ENCODE assay signal across 8 cellular contexts in the genomic region with DNA sequence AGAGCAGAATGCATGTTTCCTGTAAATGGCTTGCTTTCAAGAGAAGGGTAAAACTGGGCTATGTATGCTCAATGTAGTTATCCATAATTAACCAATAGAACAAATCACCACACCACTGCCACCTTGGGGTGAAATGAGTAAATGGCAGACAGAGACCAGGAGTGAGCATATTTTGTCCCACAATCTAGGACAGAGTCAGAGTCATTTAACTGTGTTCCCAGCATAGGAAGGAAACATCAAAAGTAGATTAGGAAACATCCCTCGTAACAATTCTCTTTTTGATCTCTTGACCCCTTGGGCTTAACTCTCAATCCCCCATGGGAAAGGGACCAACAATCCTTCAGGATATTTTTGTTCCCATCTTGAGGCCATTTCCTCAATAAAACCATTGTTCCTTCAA.
DNase-seq lines count a peak whose midpoint lies in the region; ATAC-seq, FAIRE-seq and TF ChIP-seq lines count a peak whose summit lies in the region.

No MANE protein-coding gene starts in this region.

- no peak for TF ChIP-seq EP300 in GM12878 (IDR thresholded peaks at IDR 0.05; ENCODE audit: borderline replicate concordance in 1 of 2, control insufficient read depth in 1 of 2, low read depth in 2 of 2, low read length in 2 of 2)

- RAD21 ChIA-PET in GM12878 (lab: Charles Lee; ENCODE audit: unreplicated experiment) = interaction anchor here (1.5 to 8.2 kb wide), 3 partner anchors 17 to 119 kb away, joined by 3 to 58 read pairs (median 3); no protein-coding TSS in a partner anchor

- WGBS in GM12878 (ENCODE audit: insufficient coverage, insufficient replicate concordance, low lambda C conversion rate, missing lambda C conversion rate) = 0% methylated on average over 1 of the region's 1 CpG

- H3K27me3 ChIP-seq in HL-60 (ENCODE audit: insufficient read depth, poor library complexity, severe bottlenecking) (no peaks in the 10 kb centered on the region), GM12878 (replicated peaks in 1 of 2; ENCODE audit: control insufficient read depth in 2 of 2, insufficient read depth in 2 of 2, low read length in 1 of 2) (no peaks in the 10 kb centered on the region)

- no peaks in the 10 kb centered on the region for H3K36me3 ChIP-seq in OCI-LY7 (ENCODE audit: insufficient read depth, low read length)
- no peaks in the 10 kb centered on the region for H3K36me3 ChIP-seq in GM12878 (ENCODE audit: control insufficient read depth in 2 of 2, insufficient read depth in 2 of 2, low read length in 1 of 2)

- H3K4me3 ChIP-seq in HL-60 (replicated peaks; ENCODE audit: insufficient read depth, low read length) (no peak overlapping the region), OCI-LY7 (ENCODE audit: low read depth, low read length, poor library complexity, severe bottlenecking) (no peak overlapping the region), GM12878 (no peak overlapping the region)

- peak; percentile 74 for TF ChIP-seq RAD21 in GM12878 (IDR thresholded peaks at IDR 0.05; ENCODE audit: insufficient read depth, low read depth, low read length)

- H4K20me1 ChIP-seq in OCI-LY7 (ENCODE audit: insufficient read depth, low read length) (no peaks in the 10 kb centered on the region), GM12878 (ENCODE audit: control insufficient read depth, insufficient read depth) (no peaks in the 10 kb centered on the region)

- H3K9me2 ChIP-seq in OCI-LY7 (ENCODE audit: insufficient read depth, low read length) = no peaks in the 10 kb centered on the region

- intact Hi-C loops in OCI-LY7 (cut with micrococcal nuclease; ENCODE audit: unreplicated experiment) = no loop called here
- intact Hi-C loops in GM12878 (cut with micrococcal nuclease; ENCODE audit: unreplicated experiment) = loop anchor here (1.0 kb wide), 2 partner anchors 118 to 212 kb away; no protein-coding TSS in a partner anchor

- H2AFZ ChIP-seq in OCI-LY7 (ENCODE audit: low read length) (no peak overlapping the region), GM12878 (ENCODE audit: control insufficient read depth, low read depth, low read length) (no peak overlapping the region)

- TF ChIP-seq POLR2A in GM12878 (IDR thresholded peaks at IDR 0.05; ENCODE audit: low read depth, low read length) = no peak

- H3K9ac ChIP-seq in GM12878 (ENCODE audit: control insufficient read depth, insufficient read depth, low read length) = no peak overlapping the region

- TF ChIP-seq CTCF in HL-60 (IDR thresholded peaks at IDR 0.05; ENCODE audit: insufficient read depth, low read length) = peak; percentile 58
- peak; percentile 84 for TF ChIP-seq CTCF in OCI-LY7 (conservative IDR thresholded peaks at IDR 0.05; ENCODE audit: low read length)
- TF ChIP-seq CTCF in GM12878 (IDR thresholded peaks at IDR 0.05 in 2 of 3, conservative IDR thresholded peaks at IDR 0.05 in 1 of 3; ENCODE audit: control insufficient read depth in 2 of 3, extremely low read depth in 1 of 3, insufficient read depth in 1 of 3, low read depth in 3 of 3, low read length in 3 of 3) = peak; percentile 60 to 71 (median 70)

- peak; percentile 50 for DNase-seq in EL
- DNase-seq in HL-60 (ENCODE audit: low read depth in 1 of 2, low spot score in 1 of 2) = peak in 1 of 2 experiments; percentile 39
- DNase-seq in OCI-LY7 (ENCODE audit: low spot score) = peak; percentile 44
- peak; percentile 9 for DNase-seq in GM12878 (ENCODE audit: low read depth, low spot score)
- peak; percentile 31 for DNase-seq in iris pigment epithelial cell (ENCODE audit: low read depth)
- DNase-seq in stimulated activated CD4-positive, alpha-beta T cell treated with anti-CD3 and anti-CD28 coated beads, Interleukin-4, amount 100 ng/mL, for 4 hours = peak; percentile 14 to 30

- H3K4me1 ChIP-seq in OCI-LY7 (ENCODE audit: insufficient read depth, low read length, poor library complexity, severe bottlenecking) = no peaks in the 10 kb centered on the region
- H3K4me1 ChIP-seq in GM12878 (ENCODE audit: control insufficient read depth, insufficient read depth, low read length) = no peaks in the 10 kb centered on the region

- SMC1A ChIA-PET in GM12878 (lab: Charles Lee; ENCODE audit: uncharacterized antibody, unreplicated experiment) = interaction anchor here (0.6 to 8.4 kb wide), 7 partner anchors 11 to 349 kb away, joined by 3 to 90 read pairs (median 11); no protein-coding TSS in a partner anchor

- H3K4me2 ChIP-seq in OCI-LY7 (ENCODE audit: low read length) = no peak overlapping the region
- no peak overlapping the region for H3K4me2 ChIP-seq in GM12878 (ENCODE audit: control insufficient read depth, insufficient read depth)

- peak; percentile 94 for ATAC-seq in GM19467 (IDR thresholded peaks at IDR 0.05; ENCODE audit: unreplicated experiment)
- peak; percentile 89 for ATAC-seq in GM12878
- ATAC-seq in HG03108 (IDR thresholded peaks at IDR 0.05; ENCODE audit: unreplicated experiment) = no peak

- in situ Hi-C loops in GM12878 (cut with MboI) = loop anchor here (5.0 kb wide), 2 partner anchors 221 to 344 kb away; no protein-coding TSS in a partner anchor

- H3K79me2 ChIP-seq in OCI-LY7 (ENCODE audit: insufficient read depth, low read depth, low read length) (no peaks in the 10 kb centered on the region), GM12878 (ENCODE audit: control insufficient read depth, insufficient read depth, low read length) (no peaks in the 10 kb centered on the region)

- no peaks in the 10 kb centered on the region for H3K9me3 ChIP-seq in OCI-LY7 (ENCODE audit: low read length)
- H3K9me3 ChIP-seq in GM12878 (replicated peaks; ENCODE audit: control insufficient read depth, insufficient read depth, low read length) = no peaks in the 10 kb centered on the region

- H3K27ac ChIP-seq in HL-60 (replicated peaks) (no peak overlapping the region), OCI-LY7 (ENCODE audit: low read depth, low read length, poor library complexity, severe bottlenecking) (no peak overlapping the region), GM12878 (ENCODE audit: control insufficient read depth, insufficient read depth) (no peak overlapping the region)

- POLR2A ChIA-PET in OCI-LY7 (lab: Charles Lee) (interaction anchor here (0.6 kb wide), 1 partner anchor 321 kb away, joined by 3 read pairs; no protein-coding TSS in a partner anchor), GM12878 (lab: Charles Lee) (no interaction called here)

- no TSS peak for BruUV-seq in OCI-LY7 (replicated peaks; lab: Mats Ljungman, UMichigan)
- BruUV-seq in GM12878 (replicated peaks; lab: Mats Ljungman, UMichigan) = no TSS peak

- FAIRE-seq in GM12878 (lab: Jason Lieb, UNC) = peak; percentile 80

- CTCF ChIA-PET in OCI-LY7 (lab: Charles Lee; ENCODE audit: unreplicated experiment) = no interaction called here
- CTCF ChIA-PET in GM12878 (lab: Yijun Ruan, JAX) = interaction anchor here (1.3 to 8.6 kb wide), 11 partner anchors 11 to 413 kb away, joined by 3 to 119 read pairs (median 13); no protein-coding TSS in a partner anchor

TF ChIP-seq in GM12878, 131 proteins besides CTCF, POLR2A, EP300 and RAD21:
- TF ChIP-seq SUPT20H (IDR thresholded peaks at IDR 0.05; ENCODE audit: borderline replicate concordance, control insufficient read depth, low read depth, low read length) (no peak), BRCA1 (IDR thresholded peaks at IDR 0.05; ENCODE audit: low read depth, low read length) (no peak), SMC3 (IDR thresholded peaks at IDR 0.05; ENCODE audit: borderline replicate concordance, low read length) (peak; percentile 72; the same call in 1 of the 2 replicates), ZNF384 (IDR thresholded peaks at IDR 0.05; ENCODE audit: borderline replicate concordance, low read depth, low read length) (no peak), STAT3 (IDR thresholded peaks at IDR 0.05; ENCODE audit: low read depth, low read length) (no peak), WRNIP1 (IDR thresholded peaks at IDR 0.05; ENCODE audit: borderline replicate concordance, low read depth, low read length) (no peak), MTA2 (IDR thresholded peaks at IDR 0.05; ENCODE audit: low read depth) (0 out of 2 replicates have a peak, but pooled peaks have one; percentile 13)
- TF ChIP-seq, protein P1, sequence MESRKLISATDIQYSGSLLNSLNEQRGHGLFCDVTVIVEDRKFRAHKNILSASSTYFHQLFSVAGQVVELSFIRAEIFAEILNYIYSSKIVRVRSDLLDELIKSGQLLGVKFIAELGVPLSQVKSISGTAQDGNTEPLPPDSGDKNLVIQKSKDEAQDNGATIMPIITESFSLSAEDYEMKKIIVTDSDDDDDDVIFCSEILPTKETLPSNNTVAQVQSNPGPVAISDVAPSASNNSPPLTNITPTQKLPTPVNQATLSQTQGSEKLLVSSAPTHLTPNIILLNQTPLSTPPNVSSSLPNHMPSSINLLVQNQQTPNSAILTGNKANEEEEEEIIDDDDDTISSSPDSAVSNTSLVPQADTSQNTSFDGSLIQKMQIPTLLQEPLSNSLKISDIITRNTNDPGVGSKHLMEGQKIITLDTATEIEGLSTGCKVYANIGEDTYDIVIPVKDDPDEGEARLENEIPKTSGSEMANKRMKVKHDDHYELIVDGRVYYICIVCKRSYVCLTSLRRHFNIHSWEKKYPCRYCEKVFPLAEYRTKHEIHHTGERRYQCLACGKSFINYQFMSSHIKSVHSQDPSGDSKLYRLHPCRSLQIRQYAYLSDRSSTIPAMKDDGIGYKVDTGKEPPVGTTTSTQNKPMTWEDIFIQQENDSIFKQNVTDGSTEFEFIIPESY (IDR thresholded peaks at IDR 0.05) = no peak
